18 cellular contexts compared by ENCODE assay signal in genomic region chr11:1569251-1569780, GRCh38. TPM values are rescaled to one million over a fixed set of nuclear protein-coding genes. Genes with fewer than 3 reads are reported as not detected.
DNase-seq lines count a peak whose midpoint lies in the region; ATAC-seq and TF ChIP-seq lines count a peak whose summit lies in the region.
"Had no signal": no experiment of that assay in that cellular context is flagged by ENCODE, and none has a peak within 500 bp of the region (broad histone marks: within the 10 kb centered on the region; RNA-seq: fewer than 3 reads in every experiment).

No MANE protein-coding gene starts in this region.

- no peaks in the 10 kb centered on the region for H3K36me3 ChIP-seq in left ventricle myocardium inferior

- ATAC-seq in Right ventricle myocardium inferior = no peak
- no peak for ATAC-seq in effector memory CD8-positive, alpha-beta T cell (replicated peaks)
- no peak for ATAC-seq in GM19452 (IDR thresholded peaks at IDR 0.05; ENCODE audit: unreplicated experiment)
- ATAC-seq: SK-N-SH treated with all-trans-retinoic acid at 6 μM for 48 hours had no signal

- H3K4me1 Mint-ChIP-seq in effector memory CD8-positive, alpha-beta T cell (ENCODE audit: low read depth in 2 of 2) = peaks cover 37 to 38% of the 10 kb centered on the region in 2 donors
- no peaks in the 10 kb centered on the region for H3K4me1 Mint-ChIP-seq in neural crest cell
- H3K4me1 Mint-ChIP-seq in activated naive CD4-positive, alpha-beta T cell treated with anti-CD3 and anti-CD28 coated beads, Interleukin-2, amount 10 ng/mL, durations not matched to agents 7 days and 5 days = peaks cover 14% of the 10 kb centered on the region

- H3K4me1 ChIP-seq in left ventricle myocardium inferior = peaks cover 90% of the 10 kb centered on the region

- CTCF ChIA-PET in activated naive CD4-positive, alpha-beta T cell treated with anti-CD3 and anti-CD28 coated beads, Interleukin-2, amount 10 ng/mL, durations not matched to agents 7 days and 5 days (lab: Charles Lee) = interaction anchor here (0.9 to 1.2 kb wide), 2 partner anchors 9 to 23 kb away, joined by 4 read pairs; no protein-coding TSS in a partner anchor

- peak overlapping the region; percentile 73 to 75 for H3K4me3 Mint-ChIP-seq in effector memory CD8-positive, alpha-beta T cell
- peak overlapping the region; percentile 49 for H3K4me3 Mint-ChIP-seq in neural crest cell
- no peak overlapping the region for H3K4me3 Mint-ChIP-seq in activated naive CD4-positive, alpha-beta T cell treated with anti-CD3 and anti-CD28 coated beads, Interleukin-2, amount 10 ng/mL, durations not matched to agents 7 days and 5 days
- H3K4me3 Mint-ChIP-seq: activated naive CD8-positive, alpha-beta T cell treated with anti-CD3 and anti-CD28 coated beads for 36 hours had no signal

- H3K27me3 ChIP-seq in left ventricle myocardium inferior (ENCODE audit: low read depth) = no peaks in the 10 kb centered on the region
- H3K27me3 ChIP-seq: right atrium auricular region had no signal

- H3K27ac ChIP-seq in left ventricle myocardium inferior (replicated peaks) = peak overlapping the region; percentile 80

- no peak overlapping the region for H3K4me3 ChIP-seq in left ventricle myocardium inferior
- H3K4me3 ChIP-seq: right atrium auricular region had no signal

- TF ChIP-seq CTCF in left ventricle myocardium inferior (IDR thresholded peaks at IDR 0.05; ENCODE audit: borderline replicate concordance) = no peak
- TF ChIP-seq CTCF in neural crest cell (conservative IDR thresholded peaks at IDR 0.05) = no peak

- no peaks in the 10 kb centered on the region for H3K9me3 Mint-ChIP-seq in effector memory CD8-positive, alpha-beta T cell
- H3K9me3 Mint-ChIP-seq in neural crest cell = no peaks in the 10 kb centered on the region
- no peaks in the 10 kb centered on the region for H3K9me3 Mint-ChIP-seq in activated naive CD4-positive, alpha-beta T cell treated with anti-CD3 and anti-CD28 coated beads, Interleukin-2, amount 10 ng/mL, durations not matched to agents 7 days and 5 days
- H3K9me3 Mint-ChIP-seq: activated naive CD8-positive, alpha-beta T cell treated with anti-CD3 and anti-CD28 coated beads for 36 hours had no signal

- DNase-seq in left ventricle myocardium inferior (no peak), Right ventricle myocardium inferior (ENCODE audit: missing footprints) (no peak), neural crest cell (ENCODE audit: low read depth, low spot score) (no peak), SK-N-DZ (ENCODE audit: low spot score) (no peak)
- no peak for DNase-seq in effector memory CD8-positive, alpha-beta T cell
- DNase-seq in activated naive CD4-positive, alpha-beta T cell treated with anti-CD3 and anti-CD28 coated beads, Interleukin-2, amount 10 ng/mL, durations not matched to agents 7 days and 5 days = no peak
- no peak for DNase-seq in stimulated activated CD8-positive, alpha-beta memory T cell treated with anti-CD3 and anti-CD28 coated beads, Interleukin-4, amount 100 ng/mL, for 48 hours
- DNase-seq: activated naive CD8-positive, alpha-beta T cell treated with anti-CD3 and anti-CD28 coated beads for 36 hours; DMS53; kidney glomerular epithelial cell; NCI-H1105; NCI-H446; stimulated activated CD4-positive, alpha-beta T cell treated with anti-CD3 and anti-CD28 coated beads, Interleukin-4, amount 100 ng/mL, for 1 hour had no signal

- H3K9me3 ChIP-seq in left ventricle myocardium inferior (replicated peaks) = no peaks in the 10 kb centered on the region
- H3K9me3 ChIP-seq: right atrium auricular region had no signal

- intact Hi-C loops in left ventricle myocardium inferior (cut with micrococcal nuclease) = no loop called here
- intact Hi-C loops in Right ventricle myocardium inferior (cut with DNase I) = no loop called here

- H3K36me3 Mint-ChIP-seq in effector memory CD8-positive, alpha-beta T cell (ENCODE audit: insufficient read depth) = peaks cover 84% of the 10 kb centered on the region
- no peaks in the 10 kb centered on the region for H3K36me3 Mint-ChIP-seq in neural crest cell (ENCODE audit: low read depth)
- H3K36me3 Mint-ChIP-seq in activated naive CD4-positive, alpha-beta T cell treated with anti-CD3 and anti-CD28 coated beads, Interleukin-2, amount 10 ng/mL, durations not matched to agents 7 days and 5 days = no peaks in the 10 kb centered on the region
- H3K36me3 Mint-ChIP-seq: activated naive CD8-positive, alpha-beta T cell treated with anti-CD3 and anti-CD28 coated beads for 36 hours had no signal

- peak overlapping the region; percentile 93 for H3K27ac Mint-ChIP-seq in effector memory CD8-positive, alpha-beta T cell
- no peak overlapping the region for H3K27ac Mint-ChIP-seq in neural crest cell (ENCODE audit: unreplicated experiment)
- H3K27ac Mint-ChIP-seq in activated naive CD4-positive, alpha-beta T cell treated with anti-CD3 and anti-CD28 coated beads, Interleukin-2, amount 10 ng/mL, durations not matched to agents 7 days and 5 days = no peak overlapping the region
- H3K27ac Mint-ChIP-seq: activated naive CD8-positive, alpha-beta T cell treated with anti-CD3 and anti-CD28 coated beads for 36 hours had no signal

- no peaks in the 10 kb centered on the region for H3K27me3 Mint-ChIP-seq in effector memory CD8-positive, alpha-beta T cell
- peaks cover 35% of the 10 kb centered on the region for H3K27me3 Mint-ChIP-seq in neural crest cell (ENCODE audit: low read depth)
- H3K27me3 Mint-ChIP-seq in activated naive CD4-positive, alpha-beta T cell treated with anti-CD3 and anti-CD28 coated beads, Interleukin-2, amount 10 ng/mL, durations not matched to agents 7 days and 5 days = peaks cover 47% of the 10 kb centered on the region

RNA-seq across cellular contexts. Expression of gene DUSP8, which starts 2.8 kb away (rescaled TPM):
- 15.3 TPM for total RNA-seq in left ventricle myocardium inferior
- total RNA-seq in Right ventricle myocardium inferior = 10.5 TPM
- total RNA-seq in neural crest cell = 8.4 and 10.1 TPM in 2 replicates
- polyA plus RNA-seq in SK-N-DZ (2014; cell fraction: cytosol; rRNA removed) = 3.7 and 8.8 TPM in 2 replicates
- 4.9 and 6.9 TPM in 2 replicates for polyA plus RNA-seq in SK-N-DZ (2014; cell fraction: nucleus; rRNA removed)

RNA-seq across cellular contexts. Expression of gene KRTAP5-1, which starts 15.8 kb away (rescaled TPM):
- not detected for total RNA-seq in left ventricle myocardium inferior
- total RNA-seq in Right ventricle myocardium inferior = not detected
- total RNA-seq in neural crest cell = not detected in 2 replicates
- not detected in 2 replicates for polyA plus RNA-seq in SK-N-DZ (2014; cell fraction: cytosol; rRNA removed)
- polyA plus RNA-seq in SK-N-DZ (2014; cell fraction: nucleus; rRNA removed) = not detected in 2 replicates
- total RNA-seq: activated naive CD8-positive, alpha-beta T cell treated with anti-CD3 and anti-CD28 coated beads for 36 hours; H4; myocyte; right atrium auricular region had no signal

RNA-seq across cellular contexts. Expression of gene KRTAP5-2, which starts 28.8 kb away (rescaled TPM):
- total RNA-seq in left ventricle myocardium inferior (not detected), Right ventricle myocardium inferior (not detected), neural crest cell (not detected in 2 replicates)
- not detected in 2 replicates for polyA plus RNA-seq in SK-N-DZ (2014; cell fraction: cytosol; rRNA removed)
- polyA plus RNA-seq in SK-N-DZ (2014; cell fraction: nucleus; rRNA removed) = not detected in 2 replicates
- total RNA-seq: activated naive CD8-positive, alpha-beta T cell treated with anti-CD3 and anti-CD28 coated beads for 36 hours; H4; myocyte; right atrium auricular region had no signal

RNA-seq across cellular contexts. Expression of gene KRTAP5-3, which starts 38.9 kb away (rescaled TPM):
- total RNA-seq in left ventricle myocardium inferior = not detected
- total RNA-seq in Right ventricle myocardium inferior = not detected
- total RNA-seq in neural crest cell = not detected in 2 replicates
- not detected in 2 replicates for polyA plus RNA-seq in SK-N-DZ (2014; cell fraction: cytosol; rRNA removed)
- polyA plus RNA-seq in SK-N-DZ (2014; cell fraction: nucleus; rRNA removed) = not detected in 2 replicates
- total RNA-seq: activated naive CD8-positive, alpha-beta T cell treated with anti-CD3 and anti-CD28 coated beads for 36 hours; H4; myocyte; right atrium auricular region had no signal

RNA-seq across cellular contexts. Expression of gene KRTAP5-4, which starts 52.6 kb away (rescaled TPM):
- total RNA-seq in left ventricle myocardium inferior = not detected
- total RNA-seq in Right ventricle myocardium inferior = not detected
- total RNA-seq in neural crest cell = not detected in 2 replicates
- not detected in 2 replicates for polyA plus RNA-seq in SK-N-DZ (2014; cell fraction: cytosol; rRNA removed)
- polyA plus RNA-seq in SK-N-DZ (2014; cell fraction: nucleus; rRNA removed) = not detected in 2 replicates
- total RNA-seq: activated naive CD8-positive, alpha-beta T cell treated with anti-CD3 and anti-CD28 coated beads for 36 hours; H4; myocyte; right atrium auricular region had no signal

Comparison
In these comparisons a context has a peak if more than half of its experiments do, and no peak if none do; other contexts are left out.
1. H3K27ac Mint-ChIP-seq: peak in effector memory CD8-positive, alpha-beta T cell (2 of 2); none in neural crest cell (single experiment) and activated naive CD4-positive, alpha-beta T cell treated with anti-CD3 and anti-CD28 coated beads, Interleukin-2, amount 10 ng/mL, durations not matched to agents 7 days and 5 days (single experiment).